ENCODE assay signal across 24 cellular contexts in the genomic region with DNA sequence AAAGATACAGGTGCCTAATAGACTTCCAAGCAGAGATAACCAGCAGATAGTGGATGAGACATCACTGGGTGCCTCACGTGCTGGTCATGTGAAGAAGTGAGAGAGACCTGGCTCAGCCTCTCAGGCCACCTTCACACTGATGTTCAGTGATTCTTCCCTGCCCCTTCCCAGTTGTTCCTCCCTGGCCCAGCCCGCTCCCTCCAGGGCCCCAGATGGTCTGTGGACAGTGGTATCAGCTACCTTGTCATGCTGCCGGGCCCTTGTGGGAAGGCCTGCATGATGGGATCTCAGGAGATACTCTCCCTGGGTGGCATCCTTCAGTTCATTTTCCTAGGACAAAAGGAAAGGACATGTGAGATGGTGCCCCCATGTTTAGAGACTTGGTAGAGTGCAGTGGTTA.
"Had no signal": no experiment of that assay in that cellular context is flagged by ENCODE, and none has a peak within 500 bp of the region (broad histone marks: within the 10 kb centered on the region; RNA-seq: fewer than 3 reads in every experiment).

No MANE protein-coding gene starts in this region.

- H3K27ac ChIP-seq: stomach, suprapubic skin, testis, thoracic aorta, thyroid gland, tibial artery, tibial nerve, transverse colon, upper lobe of left lung, upper lobe of right lung, uterus, vagina had no signal

- H3K36me3 ChIP-seq: stomach, suprapubic skin, thoracic aorta, thyroid gland, tibial artery, tibial nerve, transverse colon, upper lobe of left lung, upper lobe of right lung, uterus, vagina had no signal

- H3K4me1 ChIP-seq: stomach, suprapubic skin, testis, thyroid gland, tibial artery, tibial nerve, transverse colon, upper lobe of left lung, upper lobe of right lung, uterus, vagina had no signal

- DNase-seq: stimulated activated CD4-positive, alpha-beta T cell treated with anti-CD3 and anti-CD28 coated beads, Interleukin-2, amount 100 ng/mL, for 48 hours; stimulated activated CD4-positive, alpha-beta T cell treated with anti-CD3 and anti-CD28 coated beads, Interleukin-4, amount 100 ng/mL, for 1 hour; stimulated activated CD4-positive, alpha-beta T cell treated with anti-CD3 and anti-CD28 coated beads, Interleukin-4, amount 100 ng/mL, for 24 hours; stimulated activated CD4-positive, alpha-beta T cell treated with anti-CD3 and anti-CD28 coated beads, Interleukin-4, amount 100 ng/mL, for 4 hours; stimulated activated CD8-positive, alpha-beta memory T cell treated with anti-CD3 and anti-CD28 coated beads, Interleukin-4, amount 100 ng/mL, for 48 hours; stimulated activated naive B cell treated with anti-CD40 and anti-IgM and Interleukin-4, amounts not matched to agents 10 μg/mL and 1 μg/mL and 100 μg/mL, for 72 hours; stimulated activated naive CD4-positive, alpha-beta T cell; stimulated activated naive CD4-positive, alpha-beta T cell treated with Interleukin-2 at 50 U/mL for 16 hours; stimulated activated naive CD8-positive, alpha-beta T cell treated with anti-CD3 and anti-CD28 coated beads, Interleukin-15, amount 100 ng/mL, for 72 hours; stimulated activated naive CD8-positive, alpha-beta T cell treated with anti-CD3 and anti-CD28 coated beads, Interleukin-15, Interleukin-2, amounts not matched to agents 100 U/mL and 50 U/mL, for 24 hours; stomach; substantia nigra; testis; thyroid gland; tibial artery; transverse colon; trophoblast cell; upper lobe of left lung; upper lobe of right lung; uterus had no signal

- H3K4me3 ChIP-seq: stomach, suprapubic skin, testis, thoracic aorta, thyroid gland, tibial artery, tibial nerve, transverse colon, upper lobe of left lung, upper lobe of right lung, uterus, vagina had no signal

- H3K9me3 ChIP-seq: suprapubic skin, testis, thoracic aorta, thyroid gland, transverse colon, upper lobe of right lung, uterus, vagina had no signal

- H3K27me3 ChIP-seq: suprapubic skin, testis, thyroid gland, tibial artery, tibial nerve, transverse colon, upper lobe of left lung, upper lobe of right lung, uterus, vagina had no signal
